ENCODE assay signal across 22 cellular contexts in genomic region chr2:59733970-59734369, GRCh38.
"Had no signal": no experiment of that assay in that cellular context is flagged by ENCODE, and none has a peak within 500 bp of the region (broad histone marks: within the 10 kb centered on the region; RNA-seq: fewer than 3 reads in every experiment).

No MANE protein-coding gene starts in this region.

- H3K4me1 ChIP-seq: left lung, neural progenitor cell, pancreas, right lobe of liver, suprapubic skin had no signal

- H3K27ac ChIP-seq: dorsolateral prefrontal cortex, left lung, neural progenitor cell, pancreas, right lobe of liver, suprapubic skin, thyroid gland had no signal

- ATAC-seq: esophagus mucosa; left lung; natural killer cell treated with Interleukin-12 subunit alpha and Interleukin-12 subunit beta and Interleukin-15 and Interleukin-18, amount 100 ng/mL, for 72 hours; pancreas; stimulated activated effector memory CD8-positive, alpha-beta T cell treated with anti-CD3 and anti-CD28 coated beads, Interleukin-12 subunit alpha, Interleukin-12 subunit beta, amount 100 ng/mL, for 72 hours; stimulated activated naive CD8-positive, alpha-beta T cell treated with anti-CD3 and anti-CD28 coated beads, Interleukin-15, Interleukin-2, amounts not matched to agents 100 U/mL and 50 U/mL, for 24 hours had no signal

- H3K27me3 ChIP-seq: left lung, neural progenitor cell, pancreas, right lobe of liver, suprapubic skin, thyroid gland had no signal

- H3K36me3 ChIP-seq: left lung, neural progenitor cell, pancreas, right lobe of liver, suprapubic skin, thyroid gland had no signal

- H3K9me3 ChIP-seq: left lung, pancreas, right lobe of liver, suprapubic skin, thyroid gland had no signal

- H3K4me3 Mint-ChIP-seq: natural killer cell treated with Interleukin-12 subunit alpha and Interleukin-12 subunit beta and Interleukin-15 and Interleukin-18, amount 100 ng/mL, for 72 hours; neural progenitor cell; stimulated activated effector memory CD8-positive, alpha-beta T cell treated with anti-CD3 and anti-CD28 coated beads, Interleukin-12 subunit alpha, Interleukin-12 subunit beta, amount 100 ng/mL, for 72 hours; type B pancreatic cell had no signal

- DNase-seq: cortex of kidney; dorsolateral prefrontal cortex; effector CD8-positive, alpha-beta T cell; islet precursor cell; mesenchymal stem cell; midbrain; nucleus accumbens; right lobe of liver; stimulated activated CD4-positive, alpha-beta T cell treated with anti-CD3 and anti-CD28 coated beads, Interleukin-4, amount 100 ng/mL, for 1 hour; stimulated activated CD8-positive, alpha-beta memory T cell treated with anti-CD3 and anti-CD28 coated beads, Interleukin-4, amount 100 ng/mL, for 48 hours; stimulated activated naive CD8-positive, alpha-beta T cell treated with anti-CD3 and anti-CD28 coated beads, Interleukin-15, Interleukin-2, amounts not matched to agents 100 U/mL and 50 U/mL, for 24 hours had no signal

- H3K27ac Mint-ChIP-seq: natural killer cell treated with Interleukin-12 subunit alpha and Interleukin-12 subunit beta and Interleukin-15 and Interleukin-18, amount 100 ng/mL, for 72 hours; neural progenitor cell; progenitor cell of endocrine pancreas; stimulated activated effector memory CD8-positive, alpha-beta T cell treated with anti-CD3 and anti-CD28 coated beads, Interleukin-12 subunit alpha, Interleukin-12 subunit beta, amount 100 ng/mL, for 72 hours; type B pancreatic cell had no signal

- H3K27me3 Mint-ChIP-seq: natural killer cell treated with Interleukin-12 subunit alpha and Interleukin-12 subunit beta and Interleukin-15 and Interleukin-18, amount 100 ng/mL, for 72 hours; progenitor cell of endocrine pancreas; type B pancreatic cell had no signal

- H3K9ac ChIP-seq: neural progenitor cell had no signal

- H3K36me3 Mint-ChIP-seq: natural killer cell treated with Interleukin-12 subunit alpha and Interleukin-12 subunit beta and Interleukin-15 and Interleukin-18, amount 100 ng/mL, for 72 hours; neural progenitor cell; stimulated activated effector memory CD8-positive, alpha-beta T cell treated with anti-CD3 and anti-CD28 coated beads, Interleukin-12 subunit alpha, Interleukin-12 subunit beta, amount 100 ng/mL, for 72 hours; type B pancreatic cell had no signal

- H3K9me3 Mint-ChIP-seq: stimulated activated effector memory CD8-positive, alpha-beta T cell treated with anti-CD3 and anti-CD28 coated beads, Interleukin-12 subunit alpha, Interleukin-12 subunit beta, amount 100 ng/mL, for 72 hours; type B pancreatic cell had no signal

- H3K4me3 ChIP-seq: dorsolateral prefrontal cortex, left lung, lung, neural progenitor cell, pancreas, right lobe of liver, suprapubic skin, thyroid gland had no signal

- H3K4me1 Mint-ChIP-seq: stimulated activated effector memory CD8-positive, alpha-beta T cell treated with anti-CD3 and anti-CD28 coated beads, Interleukin-12 subunit alpha, Interleukin-12 subunit beta, amount 100 ng/mL, for 72 hours had no signal
